ENCODE assay signal across 11 cellular contexts in the genomic region with DNA sequence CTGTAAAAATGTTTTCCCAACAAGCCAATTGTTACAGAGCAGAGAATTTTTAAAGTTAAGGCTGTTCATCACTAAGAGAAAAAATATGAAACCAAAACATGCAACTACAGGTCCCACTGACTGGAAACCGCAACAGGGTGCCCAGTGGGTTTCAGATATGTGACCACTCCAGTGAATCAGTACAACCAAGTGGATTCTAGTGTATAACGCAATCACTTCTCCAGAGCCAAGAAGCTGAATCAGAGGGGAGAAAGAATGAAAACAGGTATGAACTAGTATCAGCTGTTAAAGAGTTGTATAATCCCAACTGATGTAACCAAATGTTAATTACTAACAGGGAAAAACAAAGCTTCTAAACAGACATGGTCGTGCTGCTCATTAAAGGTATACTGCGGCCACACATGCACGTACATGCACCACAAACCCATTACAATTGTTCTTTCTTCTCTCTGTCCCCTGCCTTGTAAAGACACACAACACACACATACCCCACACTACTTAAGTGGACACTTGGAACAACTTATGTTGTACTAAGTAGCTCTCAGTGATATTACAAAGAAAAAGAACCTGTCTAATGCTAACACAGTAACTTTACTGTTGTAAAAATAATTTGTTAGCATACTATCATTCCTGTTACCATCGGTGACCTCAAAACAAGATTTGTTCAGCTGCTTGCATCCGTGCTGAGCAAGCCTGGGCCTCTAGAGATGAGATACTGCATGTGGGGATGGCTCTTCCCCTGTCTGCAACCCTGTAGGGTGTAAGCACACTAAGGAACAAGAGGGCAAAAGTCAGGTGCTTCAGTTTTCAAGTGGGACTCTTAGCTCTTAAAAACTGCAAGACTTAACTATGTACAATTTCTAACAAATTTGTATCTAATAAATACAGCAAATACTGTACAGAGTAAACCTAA.
DNase-seq lines count a peak whose midpoint lies in the region; ATAC-seq and TF ChIP-seq lines count a peak whose summit lies in the region.
"Had no signal": no experiment of that assay in that cellular context is flagged by ENCODE, and none has a peak within 500 bp of the region (broad histone marks: within the 10 kb centered on the region; RNA-seq: fewer than 3 reads in every experiment).

No MANE protein-coding gene starts in this region.

- no peak for TF ChIP-seq POLR2A in lower leg skin (IDR thresholded peaks at IDR 0.05)

- 52 to 54% methylated on average over 7 of the region's 7 CpGs for WGBS in lower leg skin, 2 donors

- no peak for TF ChIP-seq CTCF in AG09309 (IDR thresholded peaks at IDR 0.05; ENCODE audit: control insufficient read depth, insufficient read depth, low read depth, low read length, missing control alignments)
- no peak for TF ChIP-seq CTCF in lower leg skin (IDR thresholded peaks at IDR 0.05)

- intact Hi-C loops in lower leg skin (cut with DNase I; ENCODE audit: low total_unique reads): no loop called here

- DNase-seq in AG09309 (ENCODE audit: low read depth) (peak; percentile 97), HS-5 (ENCODE audit: low read depth) (peak; percentile 96), dermis blood vessel endothelial cell (peak; percentile 60), myocyte (ENCODE audit: low read depth) (peak; percentile 87), activated gamma-delta T cell (lab: John Stamatoyannopoulos, UW) (no peak), lower leg skin (ENCODE audit: low spot score in 2 of 2) (no peak)
- DNase-seq: aorta, sigmoid colon had no signal

- no peak for ATAC-seq in HG02763 (IDR thresholded peaks at IDR 0.05; ENCODE audit: unreplicated experiment)
- ATAC-seq in GM21515 (IDR thresholded peaks at IDR 0.05; ENCODE audit: unreplicated experiment): no peak
- ATAC-seq: stimulated activated effector memory CD8-positive, alpha-beta T cell treated with anti-CD3 and anti-CD28 coated beads, Interleukin-12 subunit alpha, Interleukin-12 subunit beta, amount 100 ng/mL, for 72 hours had no signal

- H3K4me3 ChIP-seq in AG09309 (ENCODE audit: control insufficient read depth, low read depth, low read length): no peak overlapping the region
- no peak overlapping the region for H3K4me3 ChIP-seq in lower leg skin (ENCODE audit: low read depth, poor library complexity, severe bottlenecking)
- H3K4me3 ChIP-seq: sigmoid colon had no signal

Comparison
In these comparisons a context has a peak if more than half of its experiments do, and no peak if none do; other contexts are left out.
1. DNase-seq: peak in AG09309 (single experiment), HS-5 (single experiment), dermis blood vessel endothelial cell (single experiment) and myocyte (single experiment); none in activated gamma-delta T cell (single experiment) and lower leg skin (0 of 2).